Comparison of ENCODE assay signal across 8 cellular contexts in genomic region chr3:57397175-57398026, GRCh38.
DNase-seq lines count a peak whose midpoint lies in the region; ATAC-seq and TF ChIP-seq lines count a peak whose summit lies in the region.

No MANE protein-coding gene starts in this region.

- peak overlapping the region; percentile 40 for H3K4me2 ChIP-seq in Loucy (ENCODE audit: low read depth, low read length, poor library complexity, severe bottlenecking)

- H3K9ac ChIP-seq in Loucy (ENCODE audit: low read depth, low read length, poor library complexity, severe bottlenecking), result peak overlapping the region; percentile 48

- DNase-seq in NCI-H2227 treated with DMSO at 0.1 percent for 48 hours (lab: John Stamatoyannopoulos, UW) (peak; percentile 3), NCI-H2227 (lab: John Stamatoyannopoulos, UW; ENCODE audit: unreplicated experiment) (no peak), HCEC 1CT (peak; percentile 53), T47D (ENCODE audit: low read depth in 1 of 2, low spot score in 1 of 2) (peak; percentile 18 to 67), left lung (peak in 1 of 2 donors; percentile 35)
- peak; percentile 17 to 20 for DNase-seq in stimulated activated CD8-positive, alpha-beta memory T cell treated with anti-CD3 and anti-CD28 coated beads, Interleukin-15, amount 100 ng/mL, for 48 hours (ENCODE audit: low read depth in 2 of 2)

- peak overlapping the region; percentile 92 for H2AFZ ChIP-seq in Loucy (ENCODE audit: low read length)

- H3F3A ChIP-seq in Loucy (ENCODE audit: low read depth), result no peaks in the 10 kb centered on the region

- in situ Hi-C loops in T47D (cut with HindIII; ENCODE audit: low pct_unique_long_range_greater_than_20kb, low sequenced_read_pairs), result no loop called here

- no peaks in the 10 kb centered on the region for H3K36me3 ChIP-seq in Loucy (ENCODE audit: insufficient read depth, low read length)
- no peaks in the 10 kb centered on the region for H3K36me3 ChIP-seq in left lung

- H3K9me3 ChIP-seq in Loucy (ENCODE audit: insufficient read depth, low read depth, low read length) (peaks cover 8% of the 10 kb centered on the region; the same call in 1 of the 2 replicates), left lung (no peaks in the 10 kb centered on the region)

- no peaks in the 10 kb centered on the region for H3K9me2 ChIP-seq in Loucy (replicated peaks; ENCODE audit: low read depth, low read length)

- no peaks in the 10 kb centered on the region for H4K20me1 ChIP-seq in Loucy (ENCODE audit: insufficient read depth, low read length, poor library complexity, severe bottlenecking)

- H3K27me3 ChIP-seq in Loucy (ENCODE audit: insufficient read depth, low read length, poor library complexity, severe bottlenecking) (no peaks in the 10 kb centered on the region), left lung (no peaks in the 10 kb centered on the region)

- H3K4me3 ChIP-seq in Loucy (ENCODE audit: low read length, poor library complexity, severe bottlenecking) (peak overlapping the region; percentile 43), left lung (no peak overlapping the region)

- no peaks in the 10 kb centered on the region for H3K79me2 ChIP-seq in Loucy (ENCODE audit: insufficient read depth, low read length)

- peaks cover 4% of the 10 kb centered on the region for H3K4me1 ChIP-seq in Loucy (ENCODE audit: insufficient read depth, low read length, poor library complexity, severe bottlenecking)
- H3K4me1 ChIP-seq in left lung, result no peaks in the 10 kb centered on the region

- peak; percentile 99 for ATAC-seq in left lung

- H3K27ac ChIP-seq in VCaP (no peak overlapping the region), left lung (no peak overlapping the region)

- intact Hi-C loops in left lung (cut with DNase I), result no loop called here

- TF ChIP-seq CTCF in Loucy (conservative IDR thresholded peaks at IDR 0.05; ENCODE audit: low read length), result peak; percentile 91
- TF ChIP-seq CTCF in VCaP (conservative IDR thresholded peaks at IDR 0.05), result peak; percentile 96
- peak; percentile 74 for TF ChIP-seq CTCF in left lung (IDR thresholded peaks at IDR 0.05)
